In the genomic region with DNA sequence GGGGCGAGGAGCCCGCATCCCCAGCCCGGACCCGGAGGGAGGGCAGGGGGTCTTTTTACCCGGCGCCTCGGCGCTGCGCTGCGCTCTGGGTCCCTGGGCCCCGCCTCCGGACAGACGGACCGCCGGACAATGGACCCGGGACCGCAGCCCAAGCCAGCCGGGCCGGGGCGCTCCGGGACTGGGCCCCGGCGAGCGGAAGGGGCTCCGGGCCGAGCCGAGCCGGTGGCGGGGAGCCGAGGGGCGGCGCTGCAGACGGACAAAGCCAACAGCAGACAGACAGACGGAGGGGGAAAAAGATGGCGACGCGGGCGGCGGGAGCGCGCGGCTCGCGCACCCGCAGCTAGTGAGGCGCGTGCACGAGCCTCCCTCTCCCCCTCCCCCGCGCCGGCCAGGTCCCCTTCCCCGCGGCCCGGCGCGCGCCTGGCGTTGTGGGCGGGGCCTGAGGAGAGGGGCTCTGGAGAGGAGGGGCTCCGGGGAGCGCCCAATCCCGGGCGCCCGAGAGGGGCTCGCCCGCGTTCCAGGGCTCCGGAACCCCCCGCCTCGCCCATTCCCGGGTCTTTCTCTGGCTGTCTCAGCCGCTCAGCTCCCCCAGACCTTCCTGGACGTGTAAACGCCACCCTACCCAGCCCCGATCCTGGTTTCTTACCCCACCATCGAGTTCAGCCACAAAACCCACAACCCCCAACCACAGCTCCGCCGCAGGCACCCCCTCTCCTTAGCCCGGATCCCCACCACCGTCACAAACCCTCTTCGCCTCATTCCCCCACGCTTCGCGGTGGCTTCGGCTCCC, we compare ENCODE assay signal across 8 cellular contexts. TPM values are rescaled to one million over a fixed set of nuclear protein-coding genes. Genes with fewer than 3 reads are reported as not detected.
A peak's percentile ranks its signal among the peaks of the same experiment; 100 is the strongest.
DNase-seq lines count a peak whose midpoint lies in the region; ATAC-seq and TF ChIP-seq lines count a peak whose summit lies in the region.

TSS of gene ZNF821 (minus strand) at position 334 of the 790 bp plus-strand sequence. CDS start 4,236 bp downstream, outside the sequence.

- H3K4me3 ChIP-seq in fibroblast of the aortic adventitia (ENCODE audit: low read depth, low read length) (peak within 1 kb of the TSS; percentile 72), stomach smooth muscle (ENCODE audit: low read length in 2 of 2) (peak within 1 kb of the TSS; percentile 84 to 87)

- ATAC-seq in GM21381 (IDR thresholded peaks at IDR 0.05; ENCODE audit: unreplicated experiment): peak; percentile 50

- H3K4me1 Mint-ChIP-seq in Calu3 (ENCODE audit: low read depth, unreplicated experiment): peaks cover 22% of the 10 kb centered on the region
- peaks cover 18% of the 10 kb centered on the region for H3K4me1 Mint-ChIP-seq in nephron

- H3K27me3 Mint-ChIP-seq in Calu3 (ENCODE audit: unreplicated experiment) (no peaks in the 10 kb centered on the region), nephron (ENCODE audit: low read depth) (no peaks in the 10 kb centered on the region)

- intact Hi-C loops in Calu3 (cut with micrococcal nuclease; ENCODE audit: unreplicated experiment): loop anchor here (2.0 kb wide), 1 partner anchor 77 kb away; no protein-coding TSS in a partner anchor

- peaks cover 28% of the 10 kb centered on the region for H3K36me3 Mint-ChIP-seq in Calu3 (ENCODE audit: insufficient read depth, unreplicated experiment)
- H3K36me3 Mint-ChIP-seq in nephron (ENCODE audit: low read depth): peaks cover 20% of the 10 kb centered on the region

- H3K4me1 ChIP-seq in stomach smooth muscle (ENCODE audit: control insufficient read depth, insufficient read depth, low read length): peaks cover 9% of the 10 kb centered on the region

- peak; percentile 90 for DNase-seq in Calu3
- peak; percentile 95 for DNase-seq in HuH-7.5 (ENCODE audit: low spot score)
- DNase-seq in RKO (ENCODE audit: low spot score): peak; percentile 76
- DNase-seq in activated effector memory CD4-positive, alpha-beta T cell treated with Interleukin-2 at 50 U/mL for 16 hours: peak; percentile 60
- DNase-seq in fibroblast of the aortic adventitia (ENCODE audit: low read depth): peak; percentile 49

- H3K27ac Mint-ChIP-seq in Calu3 (ENCODE audit: unreplicated experiment): peak within 1 kb of the TSS; percentile 87
- peak within 1 kb of the TSS; percentile 89 to 97 (median 97) for H3K27ac Mint-ChIP-seq in nephron

- H3K27me3 ChIP-seq in stomach smooth muscle (ENCODE audit: control insufficient read depth in 1 of 2, insufficient read depth in 2 of 2, low read length in 2 of 2): no peaks in the 10 kb centered on the region

- H3K9me3 Mint-ChIP-seq in Calu3 (ENCODE audit: low read depth, unreplicated experiment) (no peaks in the 10 kb centered on the region), nephron (no peaks in the 10 kb centered on the region)

- no TSS peak for BruUV-seq in Calu3 (replicated peaks; lab: Mats Ljungman, UMichigan)

- no peaks in the 10 kb centered on the region for H3K9me3 ChIP-seq in stomach smooth muscle (ENCODE audit: control insufficient read depth in 2 of 2, low read length in 2 of 2)

- peak within 1 kb of the TSS; percentile 80 for H3K27ac ChIP-seq in stomach smooth muscle (ENCODE audit: low read length)

- TF ChIP-seq CTCF in Calu3 (IDR thresholded peaks at IDR 0.05; ENCODE audit: unreplicated experiment) (peak; percentile 75), fibroblast of the aortic adventitia (IDR thresholded peaks at IDR 0.05; ENCODE audit: insufficient read depth, low read length) (no peak), nephron (IDR thresholded peaks at IDR 0.05; ENCODE audit: unreplicated experiment in 3 of 3) (peak; percentile 11 to 56 (median 49))

- H3K4me3 Mint-ChIP-seq in Calu3 (ENCODE audit: low read depth, unreplicated experiment) (peak within 1 kb of the TSS; percentile 96), nephron (peak within 1 kb of the TSS; percentile 95 to 97 (median 97))

- H3K9ac ChIP-seq in stomach smooth muscle (ENCODE audit: low read length in 2 of 2): peak within 1 kb of the TSS; percentile 81 to 84

- H3K36me3 ChIP-seq in stomach smooth muscle (ENCODE audit: control insufficient read depth in 2 of 2, insufficient read depth in 2 of 2, low read length in 2 of 2): peaks cover 2 to 10% of the 10 kb centered on the region in 2 donors

- CTCF ChIA-PET in Calu3 (lab: Charles Lee): interaction anchor here (0.6 to 3.2 kb wide), 5 partner anchors 10 to 179 kb away, joined by 3 to 26 read pairs (median 3); partner anchors contain the start of gene IST1

RNA-seq across cellular contexts. Expression of gene ZNF821, which starts in this region (rescaled TPM):
- total RNA-seq in Calu3 (2022) (12.3 and 13.1 TPM in 2 replicates), fibroblast of the aortic adventitia (ENCODE audit: low replicate concordance) (3.1 and 7.3 TPM in 2 replicates)

Comparison
In these comparisons a context has a peak if more than half of its experiments do, and no peak if none do; other contexts are left out.
1. Peak in every context shown above with its lines: DNase-seq, ATAC-seq, H3K4me3 ChIP-seq and H3K27ac ChIP-seq.